Comparison of ENCODE assay signal across 11 cellular contexts in the genomic region with DNA sequence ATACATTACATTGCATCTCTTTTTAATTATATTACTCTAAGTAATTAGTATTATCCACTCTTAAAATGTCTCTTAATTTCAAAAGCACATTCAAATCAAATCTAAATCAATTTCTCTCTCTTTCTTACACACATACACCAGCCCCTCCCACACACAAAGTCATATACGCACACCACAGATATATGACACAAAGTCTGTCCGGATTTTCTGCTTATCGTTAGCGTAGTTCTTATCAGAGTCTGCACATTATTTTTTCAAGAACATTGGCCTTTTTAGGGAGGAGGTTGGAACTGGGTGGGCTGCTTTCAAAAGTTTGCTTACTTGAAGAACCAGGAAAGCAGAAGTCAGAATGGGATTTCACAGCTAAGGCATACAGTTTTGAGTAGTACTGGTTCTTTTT.
"Had no signal": no experiment of that assay in that cellular context is flagged by ENCODE, and none has a peak within 500 bp of the region (broad histone marks: within the 10 kb centered on the region; RNA-seq: fewer than 3 reads in every experiment).

No MANE protein-coding gene starts in this region.

- H2AFZ ChIP-seq: GM23248, GM23338 had no signal

- DNase-seq: GM23248, GOT3, H7, H9, HCEC 1CT, HFFc6 had no signal

- H3K9ac ChIP-seq: GM23248 had no signal

- H3K4me3 ChIP-seq: GM23248, GM23338, HAP-1 had no signal

- H3K36me3 ChIP-seq: HAP-1 had no signal

- FAIRE-seq: H1, H54 had no signal

- H3K27ac ChIP-seq: GM23248 had no signal

- H3K4me2 ChIP-seq: GM23338 had no signal

- H3K4me1 ChIP-seq: HAP-1 had no signal

- ATAC-seq: GM23338, HCT116 had no signal

- H3K9me3 ChIP-seq: HAP-1 had no signal
